Comparison of ENCODE assay signal across 10 cellular contexts in the genomic region with DNA sequence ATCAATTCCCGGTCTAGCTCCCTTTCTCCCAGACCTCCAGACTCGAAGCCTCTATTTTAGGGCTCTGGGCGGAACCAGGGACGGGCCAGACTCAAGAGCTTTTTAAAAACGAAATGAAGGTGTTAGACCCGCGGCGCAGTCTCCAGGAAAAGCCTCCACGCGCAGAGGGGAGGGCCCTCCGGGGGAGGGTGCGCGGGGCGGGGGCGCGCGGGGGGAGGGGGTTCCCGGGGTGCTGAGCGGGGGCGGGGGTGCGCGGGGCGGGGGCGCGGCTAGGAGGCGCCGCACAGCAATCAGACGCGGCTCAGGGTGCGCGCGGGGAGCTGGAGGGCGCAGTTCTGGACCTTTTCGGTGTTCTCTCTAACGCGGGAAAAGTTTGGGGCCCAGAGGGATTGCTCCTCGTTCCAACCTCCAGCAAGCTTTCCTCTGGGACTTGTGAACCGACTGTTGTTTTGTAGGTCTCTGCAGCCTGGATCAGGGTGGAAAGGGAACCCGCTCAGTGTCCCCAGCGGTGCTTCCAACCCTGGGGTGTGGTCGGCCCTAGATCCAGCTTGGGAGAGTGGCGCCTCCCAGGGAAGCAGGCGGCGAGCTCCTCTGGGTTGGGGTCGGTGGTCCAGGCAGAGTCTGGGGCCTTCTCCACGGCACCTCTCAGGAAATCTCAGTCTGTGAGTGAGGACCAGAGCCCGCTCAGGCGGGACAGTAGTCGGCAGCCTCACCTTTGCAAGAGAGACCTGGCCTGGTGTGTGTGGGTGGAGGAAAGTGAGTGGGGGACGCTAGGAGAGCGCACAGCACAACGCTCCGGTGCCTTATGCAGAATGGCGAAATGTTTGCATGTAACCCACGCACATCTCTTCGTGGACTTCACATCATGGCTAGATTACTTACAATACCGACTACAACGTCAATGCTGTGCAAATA. TPM values are rescaled to one million over a fixed set of nuclear protein-coding genes. Genes with fewer than 3 reads are reported as not detected.
A peak's percentile ranks its signal among the peaks of the same experiment; 100 is the strongest.
DNase-seq lines count a peak whose midpoint lies in the region; ATAC-seq, FAIRE-seq and TF ChIP-seq lines count a peak whose summit lies in the region.
"Had no signal": no experiment of that assay in that cellular context is flagged by ENCODE, and none has a peak within 500 bp of the region (broad histone marks: within the 10 kb centered on the region; RNA-seq: fewer than 3 reads in every experiment).

No MANE protein-coding gene starts in this region.

- no peak overlapping the region for H3K23ac ChIP-seq in mesendoderm (ENCODE audit: low read length)

- H3K27ac Mint-ChIP-seq in activated CD8-positive, alpha-beta memory T cell treated with anti-CD3 and anti-CD28 coated beads, Interleukin-2, amount 10 ng/mL, durations not matched to agents 7 days and 5 days: no peak overlapping the region
- no peak overlapping the region for H3K27ac Mint-ChIP-seq in natural killer cell treated with Interleukin-12 subunit alpha and Interleukin-12 subunit beta and Interleukin-15 and Interleukin-18, amount 100 ng/mL, for 72 hours

- no peaks in the 10 kb centered on the region for H3K9me3 Mint-ChIP-seq in activated CD8-positive, alpha-beta memory T cell treated with anti-CD3 and anti-CD28 coated beads, Interleukin-2, amount 10 ng/mL, durations not matched to agents 7 days and 5 days (ENCODE audit: low read depth)
- no peaks in the 10 kb centered on the region for H3K9me3 Mint-ChIP-seq in natural killer cell treated with Interleukin-12 subunit alpha and Interleukin-12 subunit beta and Interleukin-15 and Interleukin-18, amount 100 ng/mL, for 72 hours

- H3K4me3 ChIP-seq in mesendoderm (ENCODE audit: low read length): peak overlapping the region; percentile 33
- peak overlapping the region; percentile 42 to 51 for H3K4me3 ChIP-seq in tibial artery

- H3K36me3 ChIP-seq in mesendoderm (ENCODE audit: control insufficient read depth, insufficient read depth, low read length) (no peaks in the 10 kb centered on the region), tibial artery (no peaks in the 10 kb centered on the region)

- peaks cover 28% of the 10 kb centered on the region for H3K27me3 Mint-ChIP-seq in activated CD8-positive, alpha-beta memory T cell treated with anti-CD3 and anti-CD28 coated beads, Interleukin-2, amount 10 ng/mL, durations not matched to agents 7 days and 5 days
- peaks cover 13 to 17% of the 10 kb centered on the region in 2 donors for H3K27me3 Mint-ChIP-seq in natural killer cell treated with Interleukin-12 subunit alpha and Interleukin-12 subunit beta and Interleukin-15 and Interleukin-18, amount 100 ng/mL, for 72 hours

- peak; percentile 33 for DNase-seq in activated CD8-positive, alpha-beta memory T cell treated with anti-CD3 and anti-CD28 coated beads, Interleukin-2, amount 10 ng/mL, durations not matched to agents 7 days and 5 days
- no peak for DNase-seq in activated CD8-positive, alpha-beta memory T cell treated with anti-CD3 and anti-CD28 coated beads for 24 hours
- DNase-seq in astrocyte of the hippocampus (ENCODE audit: low read depth, low spot score) (peak; percentile 44), mesendoderm (peak; percentile 3), tibial artery (no peak), GM12892 (ENCODE audit: insufficient read length) (no peak)
- no peak for DNase-seq in natural killer cell treated with Interleukin-12 subunit alpha and Interleukin-12 subunit beta and Interleukin-15 and Interleukin-18, amount 100 ng/mL, for 72 hours (ENCODE audit: low spot score)

- no peak overlapping the region for H2BK15ac ChIP-seq in mesendoderm (replicated peaks; ENCODE audit: low read depth)

- H4K5ac ChIP-seq in mesendoderm (ENCODE audit: low read length): no peak overlapping the region

- H2BK120ac ChIP-seq in mesendoderm (ENCODE audit: low read depth, low read length): no peak overlapping the region

- no peak overlapping the region for H3K27ac ChIP-seq in mesendoderm (ENCODE audit: low read depth, low read length)
- no peak overlapping the region for H3K27ac ChIP-seq in tibial artery

- no peaks in the 10 kb centered on the region for H3K36me3 Mint-ChIP-seq in activated CD8-positive, alpha-beta memory T cell treated with anti-CD3 and anti-CD28 coated beads, Interleukin-2, amount 10 ng/mL, durations not matched to agents 7 days and 5 days
- H3K36me3 Mint-ChIP-seq in natural killer cell treated with Interleukin-12 subunit alpha and Interleukin-12 subunit beta and Interleukin-15 and Interleukin-18, amount 100 ng/mL, for 72 hours: no peaks in the 10 kb centered on the region

- no peak overlapping the region for H3K4ac ChIP-seq in mesendoderm (ENCODE audit: low read depth, low read length)

- H2BK5ac ChIP-seq in mesendoderm (ENCODE audit: low read length): no peak overlapping the region

- H3K79me2 ChIP-seq in mesendoderm (ENCODE audit: control insufficient read depth, insufficient read depth, low read length): no peaks in the 10 kb centered on the region

- no peak overlapping the region for H3K18ac ChIP-seq in mesendoderm (ENCODE audit: low read length)

- CTCF ChIA-PET in activated CD8-positive, alpha-beta memory T cell treated with anti-CD3 and anti-CD28 coated beads, Interleukin-2, amount 10 ng/mL, durations not matched to agents 7 days and 5 days (lab: Charles Lee): no interaction called here

- peaks cover 11% of the 10 kb centered on the region for H3K27me3 ChIP-seq in mesendoderm (ENCODE audit: insufficient read depth, low read length, poor library complexity)
- H3K27me3 ChIP-seq in tibial artery: peaks cover 0 to 33% of the 10 kb centered on the region in 2 donors

- no peak for TF ChIP-seq POLR2A in GM12892 (IDR thresholded peaks at IDR 0.05; ENCODE audit: low read depth, low read length)

- FAIRE-seq in GM12892 (lab: Jason Lieb, UNC): no peak
- FAIRE-seq: islet of Langerhans had no signal

- H3K4me3 Mint-ChIP-seq in activated CD8-positive, alpha-beta memory T cell treated with anti-CD3 and anti-CD28 coated beads, Interleukin-2, amount 10 ng/mL, durations not matched to agents 7 days and 5 days: no peak overlapping the region
- H3K4me3 Mint-ChIP-seq in natural killer cell treated with Interleukin-12 subunit alpha and Interleukin-12 subunit beta and Interleukin-15 and Interleukin-18, amount 100 ng/mL, for 72 hours: no peak overlapping the region

- H3K4me1 Mint-ChIP-seq in activated CD8-positive, alpha-beta memory T cell treated with anti-CD3 and anti-CD28 coated beads, Interleukin-2, amount 10 ng/mL, durations not matched to agents 7 days and 5 days: no peaks in the 10 kb centered on the region
- H3K4me1 Mint-ChIP-seq in natural killer cell treated with Interleukin-12 subunit alpha and Interleukin-12 subunit beta and Interleukin-15 and Interleukin-18, amount 100 ng/mL, for 72 hours (ENCODE audit: low read depth in 2 of 2): peaks cover 0 to 3% of the 10 kb centered on the region in 2 donors

- H3K56ac ChIP-seq in mesendoderm (ENCODE audit: low read length): peak overlapping the region; percentile 74

- no peaks in the 10 kb centered on the region for H3K79me1 ChIP-seq in mesendoderm (ENCODE audit: low read length)

- H3K4me2 ChIP-seq in mesendoderm (ENCODE audit: low read length): peak overlapping the region; percentile 74

- H3K4me1 ChIP-seq in mesendoderm (ENCODE audit: control insufficient read depth, low read depth, low read length): no peaks in the 10 kb centered on the region
- peaks cover 0 to 20% (median 16%) of the 10 kb centered on the region in 4 donors for H3K4me1 ChIP-seq in tibial artery

- no peaks in the 10 kb centered on the region for H3K9me3 ChIP-seq in tibial artery

- no peak overlapping the region for H2AK5ac ChIP-seq in mesendoderm (ENCODE audit: low read length)

- no peak overlapping the region for H4K8ac ChIP-seq in mesendoderm (ENCODE audit: low read depth, low read length)

- peak overlapping the region; percentile 54 for H3K9ac ChIP-seq in mesendoderm (ENCODE audit: low read length)

- no CpG with 5 or more reads among the region's 58 CpGs for WGBS in mesendoderm (ENCODE audit: extremely low coverage, insufficient coverage, low lambda C conversion rate)

- intact Hi-C loops in tibial artery (cut with DNase I; ENCODE audit: low total_unique reads): no loop called here

- TF ChIP-seq CTCF in tibial artery (IDR thresholded peaks at IDR 0.05): no peak

- ATAC-seq in activated CD8-positive, alpha-beta memory T cell treated with anti-CD3 and anti-CD28 coated beads, Interleukin-2, amount 10 ng/mL, durations not matched to agents 7 days and 5 days: no peak
- no peak for ATAC-seq in natural killer cell treated with Interleukin-12 subunit alpha and Interleukin-12 subunit beta and Interleukin-15 and Interleukin-18, amount 100 ng/mL, for 72 hours
- ATAC-seq in HG03565 (IDR thresholded peaks at IDR 0.05; ENCODE audit: unreplicated experiment): no peak

RNA-seq across cellular contexts. Expression of gene AHSP, which starts 2.0 kb away (rescaled TPM):
- total RNA-seq in activated CD8-positive, alpha-beta memory T cell treated with anti-CD3 and anti-CD28 coated beads, Interleukin-2, amount 10 ng/mL, durations not matched to agents 7 days and 5 days: not detected
- 1.5 TPM for polyA plus RNA-seq in mesendoderm (2013, experiment 1 of 2)
- polyA plus RNA-seq in mesendoderm (2013, experiment 2 of 2): 1.3 TPM
- total RNA-seq in natural killer cell treated with Interleukin-12 subunit alpha and Interleukin-12 subunit beta and Interleukin-15 and Interleukin-18, amount 100 ng/mL, for 72 hours: not detected
- polyA plus RNA-seq in GM12892 (2012; ENCODE audit: missing spikeins): not detected
- total RNA-seq: OCI-LY7 had no signal

RNA-seq across cellular contexts. Expression of gene RUSF1, which starts 21.5 kb away (rescaled TPM):
- 10 to 100 TPM; 32.8 to 37.7 TPM for total RNA-seq in activated CD8-positive, alpha-beta memory T cell treated with anti-CD3 and anti-CD28 coated beads, Interleukin-2, amount 10 ng/mL, durations not matched to agents 7 days and 5 days
- polyA plus RNA-seq in mesendoderm (2013, experiment 1 of 2): 12.4 TPM
- polyA plus RNA-seq in mesendoderm (2013, experiment 2 of 2): 12.2 TPM
- total RNA-seq in natural killer cell treated with Interleukin-12 subunit alpha and Interleukin-12 subunit beta and Interleukin-15 and Interleukin-18, amount 100 ng/mL, for 72 hours: 10 to 100 TPM; 42.1 to 48.5 TPM
- polyA plus RNA-seq in GM12892 (2012; ENCODE audit: missing spikeins): 23.8 TPM

RNA-seq across cellular contexts. Expression of gene SLC5A2, which starts 46.7 kb away (rescaled TPM):
- not detected for total RNA-seq in activated CD8-positive, alpha-beta memory T cell treated with anti-CD3 and anti-CD28 coated beads, Interleukin-2, amount 10 ng/mL, durations not matched to agents 7 days and 5 days
- 0.01 TPM for polyA plus RNA-seq in mesendoderm (2013, experiment 1 of 2)
- polyA plus RNA-seq in mesendoderm (2013, experiment 2 of 2): not detected
- not detected for total RNA-seq in natural killer cell treated with Interleukin-12 subunit alpha and Interleukin-12 subunit beta and Interleukin-15 and Interleukin-18, amount 100 ng/mL, for 72 hours
- polyA plus RNA-seq in GM12892 (2012; ENCODE audit: missing spikeins): 0.11 TPM
- total RNA-seq: OCI-LY7 had no signal

RNA-seq across cellular contexts. Expression of gene TGFB1I1, which starts 57.7 kb away (rescaled TPM):
- 1 to 10 TPM in 1 of 2 experiments, under 1 TPM in 1; 0.67 to 1.0 TPM for total RNA-seq in activated CD8-positive, alpha-beta memory T cell treated with anti-CD3 and anti-CD28 coated beads, Interleukin-2, amount 10 ng/mL, durations not matched to agents 7 days and 5 days
- 4.1 TPM for polyA plus RNA-seq in mesendoderm (2013, experiment 1 of 2)
- polyA plus RNA-seq in mesendoderm (2013, experiment 2 of 2): 4.7 TPM
- under 1 TPM; 0.55 to 0.75 TPM for total RNA-seq in natural killer cell treated with Interleukin-12 subunit alpha and Interleukin-12 subunit beta and Interleukin-15 and Interleukin-18, amount 100 ng/mL, for 72 hours
- polyA plus RNA-seq in GM12892 (2012; ENCODE audit: missing spikeins): 0.59 TPM

Comparison
In these comparisons a context has a peak if more than half of its experiments do, and no peak if none do; other contexts are left out.
1. DNase-seq: peak in activated CD8-positive, alpha-beta memory T cell treated with anti-CD3 and anti-CD28 coated beads, Interleukin-2, amount 10 ng/mL, durations not matched to agents 7 days and 5 days (single experiment), astrocyte of the hippocampus (single experiment) and mesendoderm (single experiment); none in activated CD8-positive, alpha-beta memory T cell treated with anti-CD3 and anti-CD28 coated beads for 24 hours (single experiment), tibial artery (0 of 2), natural killer cell treated with Interleukin-12 subunit alpha and Interleukin-12 subunit beta and Interleukin-15 and Interleukin-18, amount 100 ng/mL, for 72 hours (single experiment) and GM12892 (single experiment).